Comparison of ENCODE assay signal across 23 cellular contexts in the genomic region with DNA sequence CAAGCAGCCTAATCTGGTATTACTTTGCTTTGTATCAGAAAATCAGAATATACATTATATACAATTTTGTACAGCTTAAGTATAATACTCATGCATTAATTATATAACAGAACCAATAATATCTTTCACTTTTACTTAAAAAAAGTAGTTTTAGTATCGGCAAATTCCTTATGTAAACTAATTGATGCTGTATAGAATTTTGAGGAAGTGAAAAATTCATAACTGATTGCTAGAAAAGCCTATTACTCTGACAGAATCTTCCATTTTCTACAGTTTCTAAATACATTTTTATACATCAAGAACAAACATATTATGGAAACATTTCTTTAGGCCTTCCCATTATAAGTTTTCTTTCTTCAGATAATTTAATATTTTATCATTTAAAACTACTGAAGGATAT.
"Had no signal": no experiment of that assay in that cellular context is flagged by ENCODE, and none has a peak within 500 bp of the region (broad histone marks: within the 10 kb centered on the region; RNA-seq: fewer than 3 reads in every experiment).

No MANE protein-coding gene starts in this region.

- H3K9me3 Mint-ChIP-seq: immature natural killer cell; stimulated activated effector memory CD8-positive, alpha-beta T cell treated with anti-CD3 and anti-CD28 coated beads, Interleukin-12 subunit alpha, Interleukin-12 subunit beta, amount 100 ng/mL, for 72 hours had no signal

- H3K4me3 Mint-ChIP-seq: immature natural killer cell; natural killer cell; stimulated activated effector memory CD8-positive, alpha-beta T cell treated with anti-CD3 and anti-CD28 coated beads, Interleukin-12 subunit alpha, Interleukin-12 subunit beta, amount 100 ng/mL, for 72 hours; type B pancreatic cell had no signal

- FAIRE-seq: frontal cortex had no signal

- H3K27me3 Mint-ChIP-seq: type B pancreatic cell had no signal

- ATAC-seq: left ventricle myocardium superior; lower lobe of right lung; natural killer cell; psoas muscle; right cardiac atrium; stimulated activated effector memory CD8-positive, alpha-beta T cell treated with anti-CD3 and anti-CD28 coated beads, Interleukin-12 subunit alpha, Interleukin-12 subunit beta, amount 100 ng/mL, for 72 hours; stimulated activated naive CD8-positive, alpha-beta T cell treated with anti-CD3 and anti-CD28 coated beads, Interleukin-15, Interleukin-2, amounts not matched to agents 100 U/mL and 50 U/mL, for 24 hours had no signal

- DNase-seq: dorsolateral prefrontal cortex; effector CD4-positive, alpha-beta T cell; hypothalamus; immature natural killer cell; islet precursor cell; left ventricle myocardium superior; lower lobe of right lung; natural killer cell; occipital lobe; ovary; posterior cingulate gyrus; psoas muscle; right cardiac atrium; sigmoid colon; stimulated activated CD4-positive, alpha-beta T cell treated with anti-CD3 and anti-CD28 coated beads, Interleukin-2, amount 100 ng/mL, for 24 hours; stimulated activated CD4-positive, alpha-beta T cell treated with anti-CD3 and anti-CD28 coated beads, Interleukin-4, amount 100 ng/mL, for 24 hours; stimulated activated naive CD8-positive, alpha-beta T cell treated with anti-CD3 and anti-CD28 coated beads, Interleukin-15, Interleukin-2, amounts not matched to agents 100 U/mL and 50 U/mL, for 24 hours; substantia nigra; testis; tibial artery had no signal

- H3K36me3 Mint-ChIP-seq: natural killer cell; stimulated activated effector memory CD8-positive, alpha-beta T cell treated with anti-CD3 and anti-CD28 coated beads, Interleukin-12 subunit alpha, Interleukin-12 subunit beta, amount 100 ng/mL, for 72 hours had no signal

- H3K27ac Mint-ChIP-seq: immature natural killer cell; natural killer cell; stimulated activated effector memory CD8-positive, alpha-beta T cell treated with anti-CD3 and anti-CD28 coated beads, Interleukin-12 subunit alpha, Interleukin-12 subunit beta, amount 100 ng/mL, for 72 hours; type B pancreatic cell had no signal
